ENCODE assay signal across 25 cellular contexts in genomic region chr20:62159052-62159451, GRCh38.
"Had no signal": no experiment of that assay in that cellular context is flagged by ENCODE, and none has a peak within 500 bp of the region (broad histone marks: within the 10 kb centered on the region; RNA-seq: fewer than 3 reads in every experiment).

No MANE protein-coding gene starts in this region.

- H3K4me3 ChIP-seq: adrenal gland, body of pancreas, cardiac muscle cell, coronary artery, dorsolateral prefrontal cortex, gastrocnemius medialis, left ventricle myocardium inferior, lung, mucosa of descending colon, skin epidermis, vagina had no signal

- DNase-seq: activated CD4-positive, alpha-beta T cell treated with anti-CD3 and anti-CD28 coated beads for 48 hours; activated CD4-positive, alpha-beta T cell treated with anti-CD3 and anti-CD28 coated beads, Interleukin-2, amount 50 U/mL, for 48 hours; activated effector memory CD4-positive, alpha-beta T cell treated with anti-CD3 and anti-CD28 coated beads, Interleukin-2, amount 50 U/mL, for 16 hours; activated naive CD4-positive, alpha-beta T cell treated with anti-CD3 and anti-CD28 coated beads for 36 hours; activated naive CD8-positive, alpha-beta T cell treated with anti-CD3 and anti-CD28 coated beads for 36 hours; adrenal gland; aorta; body of pancreas; effector memory CD4-positive, alpha-beta T cell; erythroblast; gastrocnemius medialis; glutamatergic neuron; left ventricle myocardium inferior; mucosa of descending colon; stimulated activated CD4-positive, alpha-beta T cell treated with anti-CD3 and anti-CD28 coated beads, Interleukin-12 subunit alpha, Interleukin-12 subunit beta, amount 100 ng/mL, for 4 hours; stimulated activated CD4-positive, alpha-beta T cell treated with anti-CD3 and anti-CD28 coated beads, Interleukin-4, amount 100 ng/mL, for 1 hour; stimulated activated naive CD8-positive, alpha-beta T cell treated with anti-CD3 and anti-CD28 coated beads, Interleukin-15, amount 100 ng/mL, for 72 hours; WERI-Rb-1 had no signal

- H3K27me3 ChIP-seq: adrenal gland, body of pancreas, cardiac muscle cell, dorsolateral prefrontal cortex, gastrocnemius medialis, vagina had no signal

- H3K9me3 ChIP-seq: adrenal gland, body of pancreas, gastrocnemius medialis, left ventricle myocardium inferior, mucosa of descending colon, vagina had no signal

- H3K27ac ChIP-seq: adrenal gland, body of pancreas, cardiac muscle cell, coronary artery, left ventricle myocardium inferior, vagina, WERI-Rb-1 had no signal

- ATAC-seq: body of pancreas, mucosa of descending colon, sciatic nerve had no signal
